ENCODE assay signal across 1 cellular context in genomic region chr20:58981564-58982364, GRCh38.
TF ChIP-seq lines count a peak whose summit lies in the region.

No MANE protein-coding gene starts in this region.

TF ChIP-seq in K562, 482 proteins besides CTCF, POLR2A, EP300 and RAD21 (continued from another document and continues in another):
- no peak for TF ChIP-seq MGA (IDR thresholded peaks at IDR 0.05)
- TF ChIP-seq DACH1 (IDR thresholded peaks at IDR 0.05; ENCODE audit: partially characterized antibody) = no peak
- no peak for TF ChIP-seq ZNF584 (CRISPR knock-in tag; IDR thresholded peaks at IDR 0.05; ENCODE audit: low read depth)
- TF ChIP-seq DMBX1 (CRISPR knock-in tag; IDR thresholded peaks at IDR 0.05; ENCODE audit: borderline replicate concordance) = no peak
- no peak for TF ChIP-seq NBN (IDR thresholded peaks at IDR 0.05; ENCODE audit: low read depth)
- TF ChIP-seq CREB3 (tag; conservative IDR thresholded peaks at IDR 0.05; ENCODE audit: low read depth) = no peak
- no peak for TF ChIP-seq DPF2 (IDR thresholded peaks at IDR 0.05)
- TF ChIP-seq ZNF449 (CRISPR knock-in tag; IDR thresholded peaks at IDR 0.05) = no peak
- TF ChIP-seq GTF2F1 (IDR thresholded peaks at IDR 0.05; ENCODE audit: low read depth, low read length) = no peak
- TF ChIP-seq CHCHD3 (CRISPR knock-in tag; IDR thresholded peaks at IDR 0.05) = no peak
- TF ChIP-seq, protein P1, sequence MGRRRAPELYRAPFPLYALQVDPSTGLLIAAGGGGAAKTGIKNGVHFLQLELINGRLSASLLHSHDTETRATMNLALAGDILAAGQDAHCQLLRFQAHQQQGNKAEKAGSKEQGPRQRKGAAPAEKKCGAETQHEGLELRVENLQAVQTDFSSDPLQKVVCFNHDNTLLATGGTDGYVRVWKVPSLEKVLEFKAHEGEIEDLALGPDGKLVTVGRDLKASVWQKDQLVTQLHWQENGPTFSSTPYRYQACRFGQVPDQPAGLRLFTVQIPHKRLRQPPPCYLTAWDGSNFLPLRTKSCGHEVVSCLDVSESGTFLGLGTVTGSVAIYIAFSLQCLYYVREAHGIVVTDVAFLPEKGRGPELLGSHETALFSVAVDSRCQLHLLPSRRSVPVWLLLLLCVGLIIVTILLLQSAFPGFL (CRISPR knock-in tag; IDR thresholded peaks at IDR 0.05) = no peak
- TF ChIP-seq ILK (tag; IDR thresholded peaks at IDR 0.05; ENCODE audit: borderline replicate concordance, low read depth) = no peak
- no peak for TF ChIP-seq ZFP36 (IDR thresholded peaks at IDR 0.05; ENCODE audit: low read depth, low read length, partially characterized antibody)
- TF ChIP-seq, protein P2, sequence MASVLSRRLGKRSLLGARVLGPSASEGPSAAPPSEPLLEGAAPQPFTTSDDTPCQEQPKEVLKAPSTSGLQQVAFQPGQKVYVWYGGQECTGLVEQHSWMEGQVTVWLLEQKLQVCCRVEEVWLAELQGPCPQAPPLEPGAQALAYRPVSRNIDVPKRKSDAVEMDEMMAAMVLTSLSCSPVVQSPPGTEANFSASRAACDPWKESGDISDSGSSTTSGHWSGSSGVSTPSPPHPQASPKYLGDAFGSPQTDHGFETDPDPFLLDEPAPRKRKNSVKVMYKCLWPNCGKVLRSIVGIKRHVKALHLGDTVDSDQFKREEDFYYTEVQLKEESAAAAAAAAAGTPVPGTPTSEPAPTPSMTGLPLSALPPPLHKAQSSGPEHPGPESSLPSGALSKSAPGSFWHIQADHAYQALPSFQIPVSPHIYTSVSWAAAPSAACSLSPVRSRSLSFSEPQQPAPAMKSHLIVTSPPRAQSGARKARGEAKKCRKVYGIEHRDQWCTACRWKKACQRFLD (CRISPR knock-in tag; IDR thresholded peaks at IDR 0.05) = peak; percentile 52; the same call in 1 of the 2 replicates
- TF ChIP-seq ZBTB7A (IDR thresholded peaks at IDR 0.05; ENCODE audit: borderline replicate concordance, control insufficient read depth, low read depth, low read length) = peak; percentile 93
- TF ChIP-seq PYGO2 (tag; IDR thresholded peaks at IDR 0.05) = no peak
- TF ChIP-seq ELF4 (CRISPR knock-in tag; IDR thresholded peaks at IDR 0.05) = no peak
- TF ChIP-seq ZNF717 (CRISPR knock-in tag; IDR thresholded peaks at IDR 0.05) = no peak
- TF ChIP-seq NCOA1 (IDR thresholded peaks at IDR 0.05; ENCODE audit: low read depth) = no peak
- TF ChIP-seq SIRT6 (IDR thresholded peaks at IDR 0.05; ENCODE audit: low read depth, low read length) = no peak
- TF ChIP-seq ZNF707 (CRISPR knock-in tag; conservative IDR thresholded peaks at IDR 0.05) = no peak
- no peak for TF ChIP-seq NCOA4 (IDR thresholded peaks at IDR 0.05; ENCODE audit: partially characterized antibody)
- TF ChIP-seq ZNF143 (CRISPR knock-in tag; IDR thresholded peaks at IDR 0.05) = no peak
- TF ChIP-seq THRA (IDR thresholded peaks at IDR 0.05) = no peak
- TF ChIP-seq WHSC1 (IDR thresholded peaks at IDR 0.05; ENCODE audit: low read length) = no peak
- TF ChIP-seq NCOA2 (IDR thresholded peaks at IDR 0.05; ENCODE audit: partially characterized antibody in 2 of 2) = no peak
- no peak for TF ChIP-seq CLOCK (CRISPR knock-in tag; IDR thresholded peaks at IDR 0.05; ENCODE audit: borderline replicate concordance)
- TF ChIP-seq SMAD3 (CRISPR knock-in tag; conservative IDR thresholded peaks at IDR 0.05) = no peak
- TF ChIP-seq CREM (IDR thresholded peaks at IDR 0.05; ENCODE audit: low read depth) = no peak
- no peak for TF ChIP-seq LCOR (CRISPR knock-in tag; IDR thresholded peaks at IDR 0.05)
- no peak for TF ChIP-seq NR3C1 (CRISPR knock-in tag; IDR thresholded peaks at IDR 0.05)
- no peak for TF ChIP-seq STAT5B (CRISPR knock-in tag; IDR thresholded peaks at IDR 0.05)
- TF ChIP-seq FUS (optimal IDR thresholded peaks at IDR 0.05; ENCODE audit: low read depth, low read length) = no peak
- TF ChIP-seq, protein P3, sequence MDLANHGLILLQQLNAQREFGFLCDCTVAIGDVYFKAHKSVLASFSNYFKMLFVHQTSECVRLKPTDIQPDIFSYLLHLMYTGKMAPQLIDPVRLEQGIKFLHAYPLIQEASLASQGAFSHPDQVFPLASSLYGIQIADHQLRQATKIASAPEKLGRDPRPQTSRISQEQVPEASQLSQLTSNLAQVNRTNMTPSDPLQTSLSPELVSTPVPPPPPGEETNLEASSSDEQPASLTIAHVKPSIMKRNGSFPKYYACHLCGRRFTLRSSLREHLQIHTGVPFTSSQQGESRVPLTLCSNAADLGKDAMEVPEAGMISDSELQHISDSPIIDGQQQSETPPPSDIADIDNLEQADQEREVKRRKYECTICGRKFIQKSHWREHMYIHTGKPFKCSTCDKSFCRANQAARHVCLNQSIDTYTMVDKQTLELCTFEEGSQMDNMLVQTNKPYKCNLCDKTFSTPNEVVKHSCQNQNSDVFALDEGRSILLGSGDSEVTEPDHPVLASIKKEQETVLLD (IDR thresholded peaks at IDR 0.05) = no peak
- TF ChIP-seq SAP30 (IDR thresholded peaks at IDR 0.05; ENCODE audit: borderline replicate concordance, insufficient read depth, low read depth, low read length, poor library complexity, severe bottlenecking) = peak; percentile 30
- TF ChIP-seq, protein P4, sequence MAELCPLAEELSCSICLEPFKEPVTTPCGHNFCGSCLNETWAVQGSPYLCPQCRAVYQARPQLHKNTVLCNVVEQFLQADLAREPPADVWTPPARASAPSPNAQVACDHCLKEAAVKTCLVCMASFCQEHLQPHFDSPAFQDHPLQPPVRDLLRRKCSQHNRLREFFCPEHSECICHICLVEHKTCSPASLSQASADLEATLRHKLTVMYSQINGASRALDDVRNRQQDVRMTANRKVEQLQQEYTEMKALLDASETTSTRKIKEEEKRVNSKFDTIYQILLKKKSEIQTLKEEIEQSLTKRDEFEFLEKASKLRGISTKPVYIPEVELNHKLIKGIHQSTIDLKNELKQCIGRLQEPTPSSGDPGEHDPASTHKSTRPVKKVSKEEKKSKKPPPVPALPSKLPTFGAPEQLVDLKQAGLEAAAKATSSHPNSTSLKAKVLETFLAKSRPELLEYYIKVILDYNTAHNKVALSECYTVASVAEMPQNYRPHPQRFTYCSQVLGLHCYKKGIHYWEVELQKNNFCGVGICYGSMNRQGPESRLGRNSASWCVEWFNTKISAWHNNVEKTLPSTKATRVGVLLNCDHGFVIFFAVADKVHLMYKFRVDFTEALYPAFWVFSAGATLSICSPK (IDR thresholded peaks at IDR 0.05; ENCODE audit: borderline replicate concordance) = no peak
- peak; percentile 47; the same call in 1 of the 2 replicates for TF ChIP-seq BRD4 (IDR thresholded peaks at IDR 0.05)
